ENCODE assay signal across 18 cellular contexts in genomic region chr9:21810388-21810787, GRCh38. TPM values are rescaled to one million over a fixed set of nuclear protein-coding genes. Genes with fewer than 3 reads are reported as not detected.
DNase-seq lines count a peak whose midpoint lies in the region; ATAC-seq and TF ChIP-seq lines count a peak whose summit lies in the region.
"Had no signal": no experiment of that assay in that cellular context is flagged by ENCODE, and none has a peak within 500 bp of the region (broad histone marks: within the 10 kb centered on the region; RNA-seq: fewer than 3 reads in every experiment).

No MANE protein-coding gene starts in this region.

- BruUV-seq in MCF 10A (replicated peaks; lab: Mats Ljungman, UMichigan) = no TSS peak
- BruUV-seq in PC-9 (replicated peaks; lab: Mats Ljungman, UMichigan) = no TSS peak

- POLR2A ChIA-PET in MCF 10A (lab: Yijun Ruan, JAX) = no interaction called here
- POLR2A ChIA-PET in PC-9 (lab: Charles Lee; ENCODE audit: unreplicated experiment) = interaction anchor here (0.7 kb wide), 1 partner anchor 431 kb away, joined by 4 read pairs; no protein-coding TSS in a partner anchor

- no peak overlapping the region for H3K4me3 Mint-ChIP-seq in MCF 10A (ENCODE audit: unreplicated experiment)
- peak overlapping the region; percentile 39 to 75 for H3K4me3 Mint-ChIP-seq in stimulated activated naive CD8-positive, alpha-beta T cell treated with anti-CD3 and anti-CD28 coated beads, Interleukin-15, amount 100 ng/mL, for 72 hours
- H3K4me3 Mint-ChIP-seq: activated CD4-positive, alpha-beta T cell treated with anti-CD3 and anti-CD28 coated beads, Interleukin-2, amount 10 ng/mL, durations not matched to agents 24 days and 14 days; H9 had no signal

- DNase-seq in breast epithelium (ENCODE audit: low spot score in 2 of 2) = no peak
- no peak for DNase-seq in MCF 10A (ENCODE audit: unreplicated experiment)
- no peak for DNase-seq in PC-9
- DNase-seq in esophagus squamous epithelium (lab: John Stamatoyannopoulos, UW) = no peak
- DNase-seq in stimulated activated naive CD8-positive, alpha-beta T cell treated with anti-CD3 and anti-CD28 coated beads, Interleukin-15, amount 100 ng/mL, for 72 hours = peak in 1 of 2 donors; percentile 21
- no peak for DNase-seq in dorsolateral prefrontal cortex
- no peak for DNase-seq in GM10266 (ENCODE audit: extremely low spot score)
- DNase-seq: activated CD4-positive, alpha-beta T cell treated with anti-CD3 and anti-CD28 coated beads, Interleukin-2, amount 10 ng/mL, durations not matched to agents 24 days and 14 days; activated gamma-delta T cell treated with Interleukin-2 at 50 U/mL for 16 hours; gastrocnemius medialis; H9; left colon; NCI-H146; stimulated activated CD4-positive, alpha-beta T cell treated with anti-CD3 and anti-CD28 coated beads, Interleukin-12 subunit alpha, Interleukin-12 subunit beta, amount 100 ng/mL, for 4 hours; SW 1271; uterus had no signal

- H3K4me2 ChIP-seq in PC-9 = no peak overlapping the region

- H3K79me2 ChIP-seq in PC-9 (ENCODE audit: low read depth) = peaks cover 70% of the 10 kb centered on the region

- H3K9me2 ChIP-seq in PC-9 (ENCODE audit: insufficient read depth) = no peaks in the 10 kb centered on the region

- H3K27ac Mint-ChIP-seq in MCF 10A (ENCODE audit: low read depth, unreplicated experiment) = no peak overlapping the region
- peak overlapping the region; percentile 94 to 100 for H3K27ac Mint-ChIP-seq in stimulated activated naive CD8-positive, alpha-beta T cell treated with anti-CD3 and anti-CD28 coated beads, Interleukin-15, amount 100 ng/mL, for 72 hours
- H3K27ac Mint-ChIP-seq: activated CD4-positive, alpha-beta T cell treated with anti-CD3 and anti-CD28 coated beads, Interleukin-2, amount 10 ng/mL, durations not matched to agents 24 days and 14 days; H9 had no signal

- peak; percentile 69 for ATAC-seq in stimulated activated naive CD8-positive, alpha-beta T cell treated with anti-CD3 and anti-CD28 coated beads, Interleukin-15, amount 100 ng/mL, for 72 hours
- no peak for ATAC-seq in HG03354 (IDR thresholded peaks at IDR 0.05; ENCODE audit: poor library complexity, severe bottlenecking, unreplicated experiment)
- ATAC-seq: gastrocnemius medialis, left colon had no signal

- H3K4me3 ChIP-seq in breast epithelium = no peak overlapping the region
- H3K4me3 ChIP-seq in PC-9 = no peak overlapping the region
- H3K4me3 ChIP-seq in esophagus squamous epithelium = no peak overlapping the region
- no peak overlapping the region for H3K4me3 ChIP-seq in dorsolateral prefrontal cortex
- H3K4me3 ChIP-seq: gastrocnemius medialis, uterus had no signal

- intact Hi-C loops in breast epithelium (cut with DNase I; ENCODE audit: low total_unique reads) (no loop called here), MCF 10A (cut with micrococcal nuclease) (no loop called here), PC-9 (cut with micrococcal nuclease; ENCODE audit: unreplicated experiment) (loop anchor here (5.0 kb wide), 4 partner anchors 292 to 558 kb away; no protein-coding TSS in a partner anchor), esophagus squamous epithelium (cut with DNase I) (loop anchor here (10.0 kb wide), 3 partner anchors 184 to 424 kb away; partner anchors contain the start of genes CDKN2A and CDKN2B-AS1), dorsolateral prefrontal cortex (cut with DNase I) (loop anchor here (5.0 to 10.0 kb wide), 4 partner anchors 197 to 644 kb away; partner anchors contain the start of gene CDKN2B (in 1 of the 2))

- H3K27me3 Mint-ChIP-seq in MCF 10A (ENCODE audit: insufficient read depth, unreplicated experiment) = no peaks in the 10 kb centered on the region
- no peaks in the 10 kb centered on the region for H3K27me3 Mint-ChIP-seq in stimulated activated naive CD8-positive, alpha-beta T cell treated with anti-CD3 and anti-CD28 coated beads, Interleukin-15, amount 100 ng/mL, for 72 hours
- H3K27me3 Mint-ChIP-seq: activated CD4-positive, alpha-beta T cell treated with anti-CD3 and anti-CD28 coated beads, Interleukin-2, amount 10 ng/mL, durations not matched to agents 24 days and 14 days had no signal

- peaks cover 19% of the 10 kb centered on the region; the same call in 1 of the 2 replicates for H3F3A ChIP-seq in PC-9 (ENCODE audit: insufficient read depth, low read depth)

- H3K9me3 ChIP-seq in breast epithelium = no peaks in the 10 kb centered on the region
- no peaks in the 10 kb centered on the region for H3K9me3 ChIP-seq in PC-9 (ENCODE audit: insufficient read depth, low read depth)
- H3K9me3 ChIP-seq in esophagus squamous epithelium = no peaks in the 10 kb centered on the region
- H3K9me3 ChIP-seq: gastrocnemius medialis, uterus had no signal

- H3K4me1 Mint-ChIP-seq in MCF 10A (ENCODE audit: insufficient read depth, unreplicated experiment) = no peaks in the 10 kb centered on the region
- peaks cover 76% of the 10 kb centered on the region for H3K4me1 Mint-ChIP-seq in stimulated activated naive CD8-positive, alpha-beta T cell treated with anti-CD3 and anti-CD28 coated beads, Interleukin-15, amount 100 ng/mL, for 72 hours

- H3K27me3 ChIP-seq in breast epithelium (no peaks in the 10 kb centered on the region), PC-9 (ENCODE audit: insufficient read depth, low read depth) (no peaks in the 10 kb centered on the region), esophagus squamous epithelium (no peaks in the 10 kb centered on the region), dorsolateral prefrontal cortex (no peaks in the 10 kb centered on the region)
- H3K27me3 ChIP-seq: gastrocnemius medialis, uterus had no signal

- no peaks in the 10 kb centered on the region for H3K36me3 Mint-ChIP-seq in MCF 10A (ENCODE audit: insufficient read depth, unreplicated experiment)

- H3K27ac ChIP-seq in breast epithelium = peak overlapping the region; percentile 2 to 60
- 0 out of 2 replicates have a peak overlapping the region, but pooled peaks have one; percentile 6 for H3K27ac ChIP-seq in PC-9
- H3K27ac ChIP-seq in esophagus squamous epithelium = peak overlapping the region in 3 of 4 donors; percentile 6 to 44 (median 24)
- H3K27ac ChIP-seq in dorsolateral prefrontal cortex = peak overlapping the region in 10 of 59 donors; percentile 3 to 39 (median 20)
- H3K27ac ChIP-seq: gastrocnemius medialis, uterus had no signal

- CTCF ChIA-PET in MCF 10A (lab: Yijun Ruan, JAX) = no interaction called here
- CTCF ChIA-PET in PC-9 (lab: Charles Lee) = no interaction called here

- TF ChIP-seq CTCF in breast epithelium (IDR thresholded peaks at IDR 0.05) (no peak), MCF 10A (IDR thresholded peaks at IDR 0.05; ENCODE audit: unreplicated experiment) (no peak), PC-9 (conservative IDR thresholded peaks at IDR 0.05) (no peak), esophagus squamous epithelium (IDR thresholded peaks at IDR 0.05) (no peak), dorsolateral prefrontal cortex (IDR thresholded peaks at IDR 0.05 in 54 of 56, conservative IDR thresholded peaks at IDR 0.05 in 2 of 56; ENCODE audit: low read depth in 1 of 56, partially characterized antibody in 56 of 56) (no peak), GM10266 (IDR thresholded peaks at IDR 0.05; ENCODE audit: control insufficient read depth, insufficient read depth, low read depth, missing control alignments) (no peak)

- H3K4me1 ChIP-seq in breast epithelium (no peaks in the 10 kb centered on the region), PC-9 (replicated peaks; ENCODE audit: insufficient read depth) (0 out of 2 replicates have a peak, but pooled peaks cover 9% of the 10 kb centered on the region), esophagus squamous epithelium (peaks cover 0 to 89% (median 15%) of the 10 kb centered on the region in 3 donors)
- H3K4me1 ChIP-seq: uterus had no signal

- 24% methylated on average over 2 of the region's 2 CpGs for WGBS in esophagus squamous epithelium, 2 donors

- H3K9me3 Mint-ChIP-seq in MCF 10A (ENCODE audit: unreplicated experiment) = no peaks in the 10 kb centered on the region
- no peaks in the 10 kb centered on the region for H3K9me3 Mint-ChIP-seq in stimulated activated naive CD8-positive, alpha-beta T cell treated with anti-CD3 and anti-CD28 coated beads, Interleukin-15, amount 100 ng/mL, for 72 hours
- H3K9me3 Mint-ChIP-seq: activated CD4-positive, alpha-beta T cell treated with anti-CD3 and anti-CD28 coated beads, Interleukin-2, amount 10 ng/mL, durations not matched to agents 24 days and 14 days; H9 had no signal

- no peaks in the 10 kb centered on the region for H4K20me1 ChIP-seq in PC-9 (ENCODE audit: insufficient read depth)

- H2AFZ ChIP-seq in PC-9 = no peak overlapping the region

- TF ChIP-seq POLR2A in breast epithelium (IDR thresholded peaks at IDR 0.05) (no peak), esophagus squamous epithelium (IDR thresholded peaks at IDR 0.05) (no peak)

- H3K36me3 ChIP-seq in breast epithelium (no peaks in the 10 kb centered on the region), PC-9 (ENCODE audit: low read depth) (no peaks in the 10 kb centered on the region; the same call in 1 of the 2 replicates), esophagus squamous epithelium (peaks cover 0 to 42% (median 0%) of the 10 kb centered on the region in 3 donors)
- H3K36me3 ChIP-seq: uterus had no signal

RNA-seq across cellular contexts. Expression of gene MTAP, which starts 8.0 kb away (rescaled TPM):
- total RNA-seq in breast epithelium (10 to 100 TPM; 20.8 to 40.2 (median 29.5) TPM), MCF 10A (2022) (not detected in 2 replicates), PC-9 (2021) (44.1 and 46.1 TPM in 2 replicates), esophagus squamous epithelium (10 to 100 TPM; 16.1 to 37.4 (median 27.6) TPM), dorsolateral prefrontal cortex (10 to 100 TPM; 15.1 to 48.5 (median 26.3) TPM)
- total RNA-seq: Daoy had no signal

Comparison
In these comparisons a context has a peak if more than half of its experiments do, and no peak if none do; other contexts are left out.
1. RNA of gene MTAP, which starts 8.0 kb away (total RNA-seq): 44.1 to 46.1 TPM in PC-9, 16.1 to 37.4 TPM in esophagus squamous epithelium, 20.8 to 40.2 TPM in breast epithelium and 15.1 to 48.5 TPM in dorsolateral prefrontal cortex; not detected in MCF 10A; every median in the first group is over 10 times any median in the second.
2. intact Hi-C loops: an anchor here in PC-9 (5.0 kb wide), esophagus squamous epithelium (10.0 kb wide) and dorsolateral prefrontal cortex (5.0 to 10.0 kb wide); none called in breast epithelium and MCF 10A.